In genomic region chr7:125126376-125126775, GRCh38 we compare ENCODE assay signal across 17 cellular contexts.
DNase-seq lines count a peak whose midpoint lies in the region; ATAC-seq and TF ChIP-seq lines count a peak whose summit lies in the region.
"Had no signal": no experiment of that assay in that cellular context is flagged by ENCODE, and none has a peak within 500 bp of the region (broad histone marks: within the 10 kb centered on the region; RNA-seq: fewer than 3 reads in every experiment).

No MANE protein-coding gene starts in this region.

- H2BK120ac ChIP-seq in mesenchymal stem cell (ENCODE audit: low read depth, low read length): no peak overlapping the region

- H2BK12ac ChIP-seq in mesenchymal stem cell (ENCODE audit: low read length in 2 of 2): no peak overlapping the region

- no peak overlapping the region for H3K4ac ChIP-seq in mesenchymal stem cell (ENCODE audit: low read depth in 1 of 2, low read length in 2 of 2)

- no peak overlapping the region for H2BK15ac ChIP-seq in mesenchymal stem cell (ENCODE audit: low read depth, poor library complexity, severe bottlenecking)

- H3K9me3 ChIP-seq in breast epithelium (no peaks in the 10 kb centered on the region), mesenchymal stem cell (ENCODE audit: control insufficient read depth, low read length) (no peaks in the 10 kb centered on the region)

- H3K27ac ChIP-seq in breast epithelium (no peak overlapping the region), mesenchymal stem cell (ENCODE audit: low read length, poor library complexity, severe bottlenecking) (no peak overlapping the region), RWPE1 (no peak overlapping the region)
- H3K27ac ChIP-seq: GM23248, HL-60 had no signal

- H3K36me3 Mint-ChIP-seq in MCF 10A (ENCODE audit: insufficient read depth, unreplicated experiment): no peaks in the 10 kb centered on the region
- no peaks in the 10 kb centered on the region for H3K36me3 Mint-ChIP-seq in chondrocyte (ENCODE audit: low read depth)
- H3K36me3 Mint-ChIP-seq: CD14-positive monocyte had no signal

- H3K36me3 ChIP-seq in breast epithelium: no peaks in the 10 kb centered on the region
- no peaks in the 10 kb centered on the region for H3K36me3 ChIP-seq in mesenchymal stem cell (ENCODE audit: control insufficient read depth in 1 of 2, insufficient read depth in 2 of 2, low read depth in 1 of 2, low read length in 2 of 2)

- H3K9ac ChIP-seq in mesenchymal stem cell (ENCODE audit: low read length): no peak overlapping the region
- H3K9ac ChIP-seq: GM23248 had no signal

- H3K79me1 ChIP-seq in mesenchymal stem cell (replicated peaks; ENCODE audit: low read length, poor library complexity, severe bottlenecking): no peaks in the 10 kb centered on the region

- intact Hi-C loops in MCF 10A (cut with micrococcal nuclease) (no loop called here), breast epithelium (cut with DNase I; ENCODE audit: low total_unique reads) (no loop called here)

- H3K14ac ChIP-seq in mesenchymal stem cell (ENCODE audit: low read length in 2 of 2): no peak overlapping the region

- H3K4me1 Mint-ChIP-seq in MCF 10A (ENCODE audit: insufficient read depth, unreplicated experiment) (no peaks in the 10 kb centered on the region), chondrocyte (ENCODE audit: low read depth) (peaks cover 8% of the 10 kb centered on the region)
- H3K4me1 Mint-ChIP-seq: CD14-positive monocyte had no signal

- H3K4me3 Mint-ChIP-seq in MCF 10A (ENCODE audit: unreplicated experiment) (no peak overlapping the region), chondrocyte (ENCODE audit: unreplicated experiment) (no peak overlapping the region)
- H3K4me3 Mint-ChIP-seq: CD14-positive monocyte had no signal

- no peaks in the 10 kb centered on the region for H3K27me3 Mint-ChIP-seq in MCF 10A (ENCODE audit: insufficient read depth, unreplicated experiment)
- no peaks in the 10 kb centered on the region for H3K27me3 Mint-ChIP-seq in chondrocyte (ENCODE audit: low read depth)

- no peak for TF ChIP-seq CTCF in MCF 10A (IDR thresholded peaks at IDR 0.05; ENCODE audit: unreplicated experiment)
- TF ChIP-seq CTCF in breast epithelium (IDR thresholded peaks at IDR 0.05): no peak
- TF ChIP-seq CTCF in choroid plexus epithelial cell (conservative IDR thresholded peaks at IDR 0.05; ENCODE audit: low read depth, low read length): no peak
- TF ChIP-seq CTCF in RWPE1 (conservative IDR thresholded peaks at IDR 0.05; ENCODE audit: low read depth): no peak
- TF ChIP-seq CTCF in chondrocyte (IDR thresholded peaks at IDR 0.05): no peak

- no peaks in the 10 kb centered on the region for H3K9me3 Mint-ChIP-seq in MCF 10A (ENCODE audit: unreplicated experiment)
- H3K9me3 Mint-ChIP-seq in chondrocyte (ENCODE audit: low read depth): peaks cover 13% of the 10 kb centered on the region

- CTCF ChIA-PET in MCF 10A (lab: Yijun Ruan, JAX): no interaction called here
- CTCF ChIA-PET in RWPE1 (lab: Yijun Ruan, JAX): no interaction called here

- H2AFZ ChIP-seq in mesenchymal stem cell (ENCODE audit: low read depth, low read length): no peak overlapping the region
- H2AFZ ChIP-seq: GM23248 had no signal

- H2AK5ac ChIP-seq in mesenchymal stem cell (ENCODE audit: low read length, severe bottlenecking): no peak overlapping the region

- ATAC-seq in HG02938 (IDR thresholded peaks at IDR 0.05; ENCODE audit: unreplicated experiment) (no peak), GM21515 (IDR thresholded peaks at IDR 0.05; ENCODE audit: unreplicated experiment) (no peak)

- WGBS in mesenchymal stem cell: 64% methylated on average over 1 of the region's 1 CpG

- H3K23ac ChIP-seq in mesenchymal stem cell (ENCODE audit: low read length in 2 of 2): no peak overlapping the region

- H3K4me2 ChIP-seq in mesenchymal stem cell (ENCODE audit: low read length, poor library complexity, severe bottlenecking): no peak overlapping the region

- POLR2A ChIA-PET in MCF 10A (lab: Yijun Ruan, JAX) (interaction anchor here (1.0 to 1.4 kb wide), 2 partner anchors 10 to 19 kb away, joined by 3 read pairs; no protein-coding TSS in a partner anchor), RWPE1 (lab: Yijun Ruan, JAX; ENCODE audit: low non-redundant PET) (no interaction called here)

- DNase-seq in MCF 10A (ENCODE audit: unreplicated experiment) (peak; percentile 19), breast epithelium (ENCODE audit: low spot score in 2 of 2) (no peak), choroid plexus epithelial cell (ENCODE audit: low read depth) (peak; percentile 90), mesenchymal stem cell (peak; percentile 72), RWPE1 (ENCODE audit: low spot score) (no peak), chondrocyte (ENCODE audit: low spot score) (no peak)
- DNase-seq: COR-L47, DMS79, GM23248, NCI-H1436 treated with DMSO at 0.1 percent for 48 hours, NCI-H2081, NCI-H2227 treated with DMSO at 0.1 percent for 48 hours, NCI-H526 treated with DMSO at 0.1 percent for 48 hours had no signal

- no TSS peak for BruUV-seq in MCF 10A (replicated peaks; lab: Mats Ljungman, UMichigan)

- H3K27ac Mint-ChIP-seq in MCF 10A (ENCODE audit: low read depth, unreplicated experiment): no peak overlapping the region
- no peak overlapping the region for H3K27ac Mint-ChIP-seq in chondrocyte (ENCODE audit: unreplicated experiment)
- H3K27ac Mint-ChIP-seq: CD14-positive monocyte had no signal

- H3K4me3 ChIP-seq in breast epithelium (no peak overlapping the region), choroid plexus epithelial cell (ENCODE audit: low read depth, low read length) (no peak overlapping the region), mesenchymal stem cell (ENCODE audit: insufficient read depth in 1 of 2, low read depth in 1 of 2, low read length in 2 of 2) (no peak overlapping the region)
- H3K4me3 ChIP-seq: GM23248 had no signal

- no peak for TF ChIP-seq POLR2A in breast epithelium (IDR thresholded peaks at IDR 0.05)

- no peak overlapping the region for H4K8ac ChIP-seq in mesenchymal stem cell (ENCODE audit: low read length)

- no peak overlapping the region for H3K18ac ChIP-seq in mesenchymal stem cell (ENCODE audit: low read depth in 1 of 2, low read length in 2 of 2)

- no peak overlapping the region for H4K91ac ChIP-seq in mesenchymal stem cell (ENCODE audit: low read length)

- H3K4me1 ChIP-seq in breast epithelium (no peaks in the 10 kb centered on the region), mesenchymal stem cell (ENCODE audit: control insufficient read depth, insufficient read depth, low read depth, low read length) (no peaks in the 10 kb centered on the region)

- no peak overlapping the region for H2BK5ac ChIP-seq in mesenchymal stem cell (ENCODE audit: low read depth, low read length, poor library complexity, severe bottlenecking)

- H3K27me3 ChIP-seq in breast epithelium: no peaks in the 10 kb centered on the region
- no peaks in the 10 kb centered on the region for H3K27me3 ChIP-seq in mesenchymal stem cell (ENCODE audit: control insufficient read depth in 1 of 2, insufficient read depth in 1 of 2, low read length in 2 of 2)

Comparison
In these comparisons a context has a peak if more than half of its experiments do, and no peak if none do; other contexts are left out.
1. DNase-seq: peak in MCF 10A (single experiment), choroid plexus epithelial cell (single experiment) and mesenchymal stem cell (single experiment); none in breast epithelium (0 of 2), RWPE1 (single experiment) and chondrocyte (single experiment).